ENCODE assay signal across 8 cellular contexts in genomic region chr1:17239420-17239819, GRCh38.
A peak's percentile ranks its signal among the peaks of the same experiment; 100 is the strongest.
DNase-seq lines count a peak whose midpoint lies in the region; ATAC-seq and FAIRE-seq lines count a peak whose summit lies in the region.

No MANE protein-coding gene starts in this region.

- peak; percentile 42 for FAIRE-seq in GM18507 (lab: Jason Lieb, UNC)

- no peak for ATAC-seq in HG02884 (IDR thresholded peaks at IDR 0.05; ENCODE audit: unreplicated experiment)
- ATAC-seq in GM21367 (IDR thresholded peaks at IDR 0.05; ENCODE audit: unreplicated experiment): no peak
- ATAC-seq in HG02885 (IDR thresholded peaks at IDR 0.05; ENCODE audit: poor library complexity, unreplicated experiment): no peak

- peak; percentile 56 for DNase-seq in CD1c-positive myeloid dendritic cell (ENCODE audit: extremely low spot score)
- DNase-seq in GM18507 (ENCODE audit: extremely low spot score, insufficient read length, low read depth): peak; percentile 46
- DNase-seq in NCI-H2196 treated with DMSO at 0.1 percent for 48 hours (lab: John Stamatoyannopoulos, UW; ENCODE audit: unreplicated experiment): peak; percentile 68
- peak; percentile 96 for DNase-seq in amniotic epithelial cell (ENCODE audit: low read depth)
- peak; percentile 91 for DNase-seq in iPS-NIHi7 (ENCODE audit: extremely low spot score)

Comparison
In these comparisons a context has a peak if more than half of its experiments do, and no peak if none do; other contexts are left out.
1. DNase-seq: peak in every context shown above with its lines; median percentile 96 in amniotic epithelial cell; 91 in iPS-NIHi7; 68 in NCI-H2196 treated with DMSO at 0.1 percent for 48 hours; 56 in CD1c-positive myeloid dendritic cell; 46 in GM18507.